ENCODE assay signal across 1 cellular context in the genomic region with DNA sequence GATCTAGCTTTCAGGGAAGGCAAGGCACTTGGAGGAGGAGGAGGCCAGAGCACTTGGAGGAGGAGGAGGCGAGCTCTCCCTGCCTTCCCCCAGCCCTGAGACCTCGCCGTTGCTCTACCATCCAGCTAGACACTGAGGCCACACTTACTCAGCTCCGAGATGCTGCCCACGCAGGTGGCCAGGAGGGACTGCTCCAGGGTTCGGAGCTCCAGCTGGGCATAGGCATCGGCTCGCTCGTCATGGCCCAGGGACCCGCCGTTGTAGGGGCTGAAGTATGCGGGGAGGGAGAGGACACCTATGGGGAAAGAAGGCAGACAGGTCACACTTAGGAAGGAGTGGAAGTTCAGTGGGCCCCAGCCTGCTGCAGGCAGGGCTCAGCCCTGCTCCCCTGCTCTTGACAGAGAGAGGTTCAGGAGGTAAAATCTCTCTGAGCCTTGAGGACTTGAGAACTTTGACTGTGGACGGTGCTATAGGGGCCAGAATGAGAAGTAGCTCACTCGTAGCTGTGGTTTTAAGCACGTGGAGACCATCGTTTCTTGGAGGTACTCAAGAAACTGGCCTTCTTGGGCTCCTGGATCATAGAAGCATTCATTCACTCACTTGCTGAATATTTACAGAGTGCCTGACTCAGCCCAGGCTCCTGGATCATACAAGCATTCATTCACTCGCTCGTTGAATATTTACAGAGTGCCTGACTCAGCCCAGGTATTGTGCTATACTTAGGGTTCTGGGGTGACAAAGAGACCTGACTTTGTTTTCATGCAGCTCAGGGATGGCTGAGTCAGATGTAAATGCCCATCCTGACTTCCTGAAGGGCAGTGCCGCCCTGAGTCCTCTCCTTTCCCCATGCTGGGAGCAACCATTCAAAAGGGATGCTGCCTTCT.
TF ChIP-seq lines count a peak whose summit lies in the region.

No MANE protein-coding gene starts in this region.

TF ChIP-seq in HepG2, 621 proteins besides CTCF, POLR2A, EP300 and RAD21 (continued from another document and continues in another):
- no peak for TF ChIP-seq ZHX2 (IDR thresholded peaks at IDR 0.05; ENCODE audit: low read depth)
- no peak for TF ChIP-seq ZHX2 (CRISPR knock-in tag; IDR thresholded peaks at IDR 0.05; ENCODE audit: borderline replicate concordance)
- TF ChIP-seq ZNF841 (CRISPR knock-in tag; IDR thresholded peaks at IDR 0.05; ENCODE audit: borderline replicate concordance): no peak
- no peak for TF ChIP-seq LBX2 (CRISPR knock-in tag; IDR thresholded peaks at IDR 0.05; ENCODE audit: borderline replicate concordance)
- TF ChIP-seq AGO2 (optimal IDR thresholded peaks at IDR 0.05; ENCODE audit: low read depth, low read length): no peak
- TF ChIP-seq LCORL (IDR thresholded peaks at IDR 0.05): no peak
- no peak for TF ChIP-seq LCORL (CRISPR knock-in tag; IDR thresholded peaks at IDR 0.05)
- no peak for TF ChIP-seq ZNF484 (CRISPR knock-in tag; IDR thresholded peaks at IDR 0.05; ENCODE audit: borderline replicate concordance, low read depth)
- TF ChIP-seq ZNF747 (CRISPR knock-in tag; IDR thresholded peaks at IDR 0.05; ENCODE audit: borderline replicate concordance): no peak
- no peak for TF ChIP-seq KDM2A (CRISPR knock-in tag; IDR thresholded peaks at IDR 0.05; ENCODE audit: borderline replicate concordance, low read depth)
- TF ChIP-seq RFX5 (IDR thresholded peaks at IDR 0.05; ENCODE audit: low read depth, low read length): no peak
- TF ChIP-seq CERS6 (CRISPR knock-in tag; IDR thresholded peaks at IDR 0.05): no peak
- TF ChIP-seq DRAP1 (CRISPR knock-in tag; IDR thresholded peaks at IDR 0.05): peak; percentile 29; the same call in 1 of the 2 replicates
- TF ChIP-seq HMGXB3 (CRISPR knock-in tag; IDR thresholded peaks at IDR 0.05; ENCODE audit: borderline replicate concordance): no peak
- no peak for TF ChIP-seq KLF16 (CRISPR knock-in tag; IDR thresholded peaks at IDR 0.05)
- no peak for TF ChIP-seq ZNF382 (CRISPR knock-in tag; IDR thresholded peaks at IDR 0.05; ENCODE audit: borderline replicate concordance)
- TF ChIP-seq MAF1 (CRISPR knock-in tag; IDR thresholded peaks at IDR 0.05; ENCODE audit: borderline replicate concordance): no peak
- TF ChIP-seq, protein P1, sequence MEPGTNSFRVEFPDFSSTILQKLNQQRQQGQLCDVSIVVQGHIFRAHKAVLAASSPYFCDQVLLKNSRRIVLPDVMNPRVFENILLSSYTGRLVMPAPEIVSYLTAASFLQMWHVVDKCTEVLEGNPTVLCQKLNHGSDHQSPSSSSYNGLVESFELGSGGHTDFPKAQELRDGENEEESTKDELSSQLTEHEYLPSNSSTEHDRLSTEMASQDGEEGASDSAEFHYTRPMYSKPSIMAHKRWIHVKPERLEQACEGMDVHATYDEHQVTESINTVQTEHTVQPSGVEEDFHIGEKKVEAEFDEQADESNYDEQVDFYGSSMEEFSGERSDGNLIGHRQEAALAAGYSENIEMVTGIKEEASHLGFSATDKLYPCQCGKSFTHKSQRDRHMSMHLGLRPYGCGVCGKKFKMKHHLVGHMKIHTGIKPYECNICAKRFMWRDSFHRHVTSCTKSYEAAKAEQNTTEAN (CRISPR knock-in tag; conservative IDR thresholded peaks at IDR 0.05): 0 out of 2 replicates have a peak, but pooled peaks have one; percentile 18
- TF ChIP-seq ZFP62 (CRISPR knock-in tag; IDR thresholded peaks at IDR 0.05): no peak
- TF ChIP-seq TOE1 (CRISPR knock-in tag; IDR thresholded peaks at IDR 0.05): no peak
- TF ChIP-seq, protein P2, sequence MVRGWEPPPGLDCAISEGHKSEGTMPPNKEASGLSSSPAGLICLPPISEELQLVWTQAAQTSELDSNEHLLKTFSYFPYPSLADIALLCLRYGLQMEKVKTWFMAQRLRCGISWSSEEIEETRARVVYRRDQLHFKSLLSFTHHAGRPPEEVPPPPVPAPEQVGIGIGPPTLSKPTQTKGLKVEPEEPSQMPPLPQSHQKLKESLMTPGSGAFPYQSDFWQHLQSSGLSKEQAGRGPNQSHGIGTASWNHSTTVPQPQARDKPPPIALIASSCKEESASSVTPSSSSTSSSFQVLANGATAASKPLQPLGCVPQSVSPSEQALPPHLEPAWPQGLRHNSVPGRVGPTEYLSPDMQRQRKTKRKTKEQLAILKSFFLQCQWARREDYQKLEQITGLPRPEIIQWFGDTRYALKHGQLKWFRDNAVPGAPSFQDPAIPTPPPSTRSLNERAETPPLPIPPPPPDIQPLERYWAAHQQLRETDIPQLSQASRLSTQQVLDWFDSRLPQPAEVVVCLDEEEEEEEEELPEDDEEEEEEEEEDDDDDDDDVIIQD (CRISPR knock-in tag; IDR thresholded peaks at IDR 0.05; ENCODE audit: low read depth): peak; percentile 75; the same call in 1 of the 2 replicates
- TF ChIP-seq MAFK (conservative IDR thresholded peaks at IDR 0.05 in 1 of 2, IDR thresholded peaks at IDR 0.05 in 1 of 2; ENCODE audit: low read length in 2 of 2): peak; percentile 36 to 55; a peak in 3 of 4 replicates
- no peak for TF ChIP-seq AFF4 (CRISPR knock-in tag; IDR thresholded peaks at IDR 0.05)
- no peak for TF ChIP-seq MTF2 (CRISPR knock-in tag; IDR thresholded peaks at IDR 0.05; ENCODE audit: borderline replicate concordance)
- TF ChIP-seq TP53 (CRISPR knock-in tag; conservative IDR thresholded peaks at IDR 0.05): no peak
- TF ChIP-seq ZNF746 (CRISPR knock-in tag; IDR thresholded peaks at IDR 0.05): no peak
- TF ChIP-seq FOXK2 (IDR thresholded peaks at IDR 0.05): no peak
- no peak for TF ChIP-seq AGO1 (IDR thresholded peaks at IDR 0.05; ENCODE audit: low read depth, low read length, poor library complexity, severe bottlenecking)
- TF ChIP-seq ARID2 (CRISPR knock-in tag; IDR thresholded peaks at IDR 0.05; ENCODE audit: borderline replicate concordance): no peak
- TF ChIP-seq ZNF530 (CRISPR knock-in tag; IDR thresholded peaks at IDR 0.05; ENCODE audit: low read depth): no peak
- no peak for TF ChIP-seq NFYC (CRISPR knock-in tag; IDR thresholded peaks at IDR 0.05)
- no peak for TF ChIP-seq GPN1 (CRISPR knock-in tag; IDR thresholded peaks at IDR 0.05; ENCODE audit: borderline replicate concordance)
